In genomic region chr1:203516906-203517305, GRCh38 we compare ENCODE assay signal across 14 cellular contexts. TPM values are rescaled to one million over a fixed set of nuclear protein-coding genes. Genes with fewer than 3 reads are reported as not detected.
DNase-seq lines count a peak whose midpoint lies in the region; ATAC-seq and TF ChIP-seq lines count a peak whose summit lies in the region.
"Had no signal": no experiment of that assay in that cellular context is flagged by ENCODE, and none has a peak within 500 bp of the region (broad histone marks: within the 10 kb centered on the region; RNA-seq: fewer than 3 reads in every experiment).

No MANE protein-coding gene starts in this region.

- H3K4me3 ChIP-seq in HEK293 (ENCODE audit: low read depth, low read length) (no peak overlapping the region), SJCRH30 (no peak overlapping the region), lower leg skin (ENCODE audit: low read depth, poor library complexity, severe bottlenecking) (no peak overlapping the region)
- H3K4me3 ChIP-seq: BLaER1 treated with 17β-estradiol and CSF1 and Interleukin-3, amounts not matched to agents 10 nM and 100 nM; HAP-1 had no signal

- no peak for ATAC-seq in HG03025 (IDR thresholded peaks at IDR 0.05; ENCODE audit: low FRiP score, unreplicated experiment)

- H3K4me1 ChIP-seq in HEK293 (ENCODE audit: control insufficient read depth, insufficient read depth, low read length) (peaks cover 7% of the 10 kb centered on the region), SJCRH30 (peaks cover 44% of the 10 kb centered on the region)

- peaks cover 85% of the 10 kb centered on the region for H3K4me1 Mint-ChIP-seq in type B pancreatic cell (ENCODE audit: unreplicated experiment)

- TF ChIP-seq POLR2A in lower leg skin (IDR thresholded peaks at IDR 0.05), result no peak

- DNase-seq in RWPE1 (ENCODE audit: low spot score) (no peak), left kidney (ENCODE audit: low read depth, low spot score) (peak; percentile 47), type B pancreatic cell (ENCODE audit: extremely low spot score, unreplicated experiment) (no peak), SJCRH30 (no peak), lower leg skin (ENCODE audit: low spot score in 2 of 2) (no peak)
- DNase-seq: 8988T; CD4-positive, CD25-positive, alpha-beta regulatory T cell; DMS79; GOT3; HFFc6 had no signal

- H3K27ac ChIP-seq in HEK293 (ENCODE audit: extremely low read depth, low read depth, low read length) (no peak overlapping the region), RWPE1 (peak overlapping the region; percentile 29), SJCRH30 (no peak overlapping the region)
- H3K27ac ChIP-seq: BLaER1 treated with 17β-estradiol and CSF1 and Interleukin-3, amounts not matched to agents 10 nM and 100 nM had no signal

- no peaks in the 10 kb centered on the region for H3K36me3 ChIP-seq in HEK293 (ENCODE audit: control insufficient read depth in 2 of 2, insufficient read depth in 1 of 2, low read length in 2 of 2)
- H3K36me3 ChIP-seq in SJCRH30, result no peaks in the 10 kb centered on the region
- H3K36me3 ChIP-seq: BLaER1 treated with 17β-estradiol and CSF1 and Interleukin-3, amounts not matched to agents 10 nM and 100 nM; HAP-1 had no signal

- CTCF ChIA-PET in HEK293 (lab: Yijun Ruan, JAX), result interaction anchor here (1.3 to 5.0 kb wide), 3 partner anchors 9 to 185 kb away, joined by 3 to 21 read pairs (median 4); no protein-coding TSS in a partner anchor
- CTCF ChIA-PET in RWPE1 (lab: Yijun Ruan, JAX), result interaction anchor here (1.3 kb wide), 1 partner anchor 185 kb away, joined by 5 read pairs; no protein-coding TSS in a partner anchor

- H3K4me3 Mint-ChIP-seq in type B pancreatic cell, result peak overlapping the region; percentile 68
- H3K4me3 Mint-ChIP-seq: CD4-positive, CD25-positive, alpha-beta regulatory T cell; HFFc6 had no signal

- no peaks in the 10 kb centered on the region for H3K27me3 ChIP-seq in SJCRH30
- H3K27me3 ChIP-seq: BLaER1 treated with 17β-estradiol and CSF1 and Interleukin-3, amounts not matched to agents 10 nM and 100 nM had no signal

- peak overlapping the region; percentile 91 for H3K27ac Mint-ChIP-seq in type B pancreatic cell
- H3K27ac Mint-ChIP-seq: CD4-positive, CD25-positive, alpha-beta regulatory T cell; HFFc6 had no signal

- H3K9me3 ChIP-seq in HEK293 (ENCODE audit: control insufficient read depth, insufficient read depth, low read depth, low read length) (no peaks in the 10 kb centered on the region), SJCRH30 (replicated peaks) (no peaks in the 10 kb centered on the region)
- H3K9me3 ChIP-seq: BLaER1 treated with 17β-estradiol and CSF1 and Interleukin-3, amounts not matched to agents 10 nM and 100 nM; HAP-1 had no signal

- H3K9me3 Mint-ChIP-seq in type B pancreatic cell, result no peaks in the 10 kb centered on the region
- H3K9me3 Mint-ChIP-seq: CD4-positive, CD25-positive, alpha-beta regulatory T cell; HFFc6 had no signal

- POLR2A ChIA-PET in HEK293 (lab: Yijun Ruan, JAX) (no interaction called here), RWPE1 (lab: Yijun Ruan, JAX; ENCODE audit: low non-redundant PET) (no interaction called here)

- TF ChIP-seq CTCF in HEK293 (tag by site-specific recombination; IDR thresholded peaks at IDR 0.05) (no peak), RWPE1 (conservative IDR thresholded peaks at IDR 0.05; ENCODE audit: low read depth) (no peak), type B pancreatic cell (conservative IDR thresholded peaks at IDR 0.05) (no peak), lower leg skin (IDR thresholded peaks at IDR 0.05) (no peak)

- no peaks in the 10 kb centered on the region for H3K27me3 Mint-ChIP-seq in type B pancreatic cell

- WGBS in lower leg skin, 2 donors, result 60 to 66% methylated on average over 5 of the region's 5 CpGs

- intact Hi-C loops in lower leg skin (cut with DNase I; ENCODE audit: low total_unique reads), result loop anchor here (10.0 kb wide), 1 partner anchor 108 kb away; the partner anchor contains the start of gene ATP2B4

- H3K36me3 Mint-ChIP-seq in type B pancreatic cell, result no peaks in the 10 kb centered on the region
- H3K36me3 Mint-ChIP-seq: CD4-positive, CD25-positive, alpha-beta regulatory T cell had no signal

TF ChIP-seq in HEK293, 187 proteins besides CTCF, POLR2A, EP300 and RAD21:
- TF ChIP-seq OVOL3 (tag by site-specific recombination; IDR thresholded peaks at IDR 0.05) (no peak), ZFHX2 (tag by site-specific recombination; conservative IDR thresholded peaks at IDR 0.05) (peak; percentile 85), ZNF596 (tag by site-specific recombination; IDR thresholded peaks at IDR 0.05) (no peak), EGR2 (tag by site-specific recombination; IDR thresholded peaks at IDR 0.05; ENCODE audit: low read depth) (peak; percentile 95)

RNA-seq across cellular contexts. Expression of gene OPTC, which starts 23.0 kb away (rescaled TPM):
- total RNA-seq in type B pancreatic cell (ENCODE audit: low replicate concordance), result not detected in 2 replicates
- total RNA-seq in SJCRH30 (2014; rRNA removed; shearing (Covaris generic)), result not detected in 2 replicates
- total RNA-seq in lower leg skin, result not detected
- total RNA-seq: CD4-positive, CD25-positive, alpha-beta regulatory T cell; HFFc6 had no signal

RNA-seq across cellular contexts. Expression of gene PRELP, which starts 41.3 kb away (rescaled TPM):
- total RNA-seq in type B pancreatic cell (ENCODE audit: low replicate concordance) (0.07 and 1.1 TPM in 2 replicates), lower leg skin (10 to 100 TPM; 16.1 to 65.0 (median 20.7) TPM)
- not detected in 2 replicates for total RNA-seq in SJCRH30 (2014; rRNA removed; shearing (Covaris generic))
- total RNA-seq: CD4-positive, CD25-positive, alpha-beta regulatory T cell had no signal
